Comparison of ENCODE assay signal across 24 cellular contexts in genomic region chr2:84731185-84731584, GRCh38.
"Had no signal": no experiment of that assay in that cellular context is flagged by ENCODE, and none has a peak within 500 bp of the region (broad histone marks: within the 10 kb centered on the region; RNA-seq: fewer than 3 reads in every experiment).

No MANE protein-coding gene starts in this region.

- H3K4me3 ChIP-seq: colonic mucosa, coronary artery, dorsolateral prefrontal cortex, esophagus squamous epithelium, gastrocnemius medialis, gastroesophageal sphincter, heart left ventricle, heart right ventricle had no signal

- DNase-seq: colonic mucosa; cortex of kidney; dermis blood vessel endothelial cell; dorsolateral prefrontal cortex; effector CD4-positive, alpha-beta T cell; effector CD8-positive, alpha-beta T cell; effector memory CD4-positive, alpha-beta T cell; effector memory CD8-positive, alpha-beta T cell; endodermal cell; erythroblast; esophagus squamous epithelium; foreskin fibroblast; foreskin keratinocyte; foreskin melanocyte; gastrocnemius medialis; glutamatergic neuron; head of caudate nucleus; heart left ventricle; heart right ventricle had no signal

- H3K27ac ChIP-seq: colonic mucosa, coronary artery, dorsolateral prefrontal cortex, epithelial cell of prostate, esophagus squamous epithelium, foreskin keratinocyte, gastrocnemius medialis, gastroesophageal sphincter, heart left ventricle, heart right ventricle had no signal

- H3K9me3 Mint-ChIP-seq: dendritic cell treated with granulocyte-macrophage colony-stimulating factor and Interleukin-4, amounts not matched to agents 40 ng/mL and 50 ng/mL, for 4 days; effector memory CD8-positive, alpha-beta T cell had no signal

- H3K27ac Mint-ChIP-seq: dendritic cell treated with granulocyte-macrophage colony-stimulating factor and Interleukin-4, amounts not matched to agents 40 ng/mL and 50 ng/mL, for 4 days; endodermal cell had no signal

- H3K27me3 Mint-ChIP-seq: effector memory CD8-positive, alpha-beta T cell had no signal

- ATAC-seq: effector memory CD8-positive, alpha-beta T cell; esophagus mucosa; foreskin keratinocyte; gastrocnemius medialis; gastroesophageal sphincter; heart left ventricle; heart right ventricle had no signal

- H3K4me1 Mint-ChIP-seq: endodermal cell had no signal

- H3K4me1 ChIP-seq: colonic mucosa, esophagus squamous epithelium, foreskin keratinocyte, gastrocnemius medialis, gastroesophageal sphincter, heart left ventricle, heart right ventricle had no signal

- H3K9me3 ChIP-seq: colonic mucosa, esophagus squamous epithelium, gastrocnemius medialis, gastroesophageal sphincter had no signal

- H3K4me3 Mint-ChIP-seq: dendritic cell treated with granulocyte-macrophage colony-stimulating factor and Interleukin-4, amounts not matched to agents 40 ng/mL and 50 ng/mL, for 4 days; effector memory CD8-positive, alpha-beta T cell; endodermal cell had no signal

- H3K27me3 ChIP-seq: colonic mucosa, dorsolateral prefrontal cortex, esophagus squamous epithelium, foreskin keratinocyte, gastrocnemius medialis, gastroesophageal sphincter, heart left ventricle, heart right ventricle had no signal

- H3K36me3 ChIP-seq: colonic mucosa, esophagus squamous epithelium, gastrocnemius medialis, gastroesophageal sphincter, heart left ventricle, heart right ventricle had no signal
